In the genomic region with DNA sequence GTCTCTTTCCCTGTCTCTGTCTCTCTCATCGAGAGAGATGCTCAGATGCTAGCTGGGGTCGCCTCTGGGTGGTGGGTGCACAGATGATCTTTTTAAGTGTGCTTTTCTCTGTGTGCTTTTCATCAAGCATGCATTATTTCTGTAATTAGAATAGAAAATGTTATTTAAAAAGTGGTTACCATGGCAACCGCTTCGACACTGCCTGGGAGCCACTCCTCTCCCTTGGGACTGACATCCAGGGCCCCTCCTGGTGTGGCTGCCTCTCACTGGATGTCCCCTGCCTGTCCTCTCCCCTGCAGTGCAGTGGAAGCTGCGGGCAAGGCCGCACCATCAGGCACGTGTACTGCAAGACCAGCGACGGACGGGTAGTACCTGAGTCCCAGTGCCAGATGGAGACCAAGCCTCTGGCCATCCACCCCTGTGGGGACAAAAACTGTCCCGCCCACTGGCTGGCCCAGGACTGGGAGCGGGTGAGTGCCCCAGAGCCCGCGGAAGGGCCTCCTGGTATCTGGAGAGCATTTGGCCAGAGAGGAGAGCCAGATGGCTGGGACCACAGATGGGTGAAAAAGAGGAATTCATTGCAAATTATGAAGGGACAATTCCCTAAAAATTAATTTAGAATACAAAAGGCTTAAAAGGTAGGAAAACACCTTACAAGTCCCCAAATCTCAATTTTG, we compare ENCODE assay signal across 27 cellular contexts. TPM values are rescaled to one million over a fixed set of nuclear protein-coding genes. Genes with fewer than 3 reads are reported as not detected.
"Had no signal": no experiment of that assay in that cellular context is flagged by ENCODE, and none has a peak within 500 bp of the region (broad histone marks: within the 10 kb centered on the region; RNA-seq: fewer than 3 reads in every experiment).

No MANE protein-coding gene starts in this region.

- H3K9me3 ChIP-seq: adrenal gland, ascending aorta, colonic mucosa, left lung, neutrophil, right lobe of liver, tibial artery had no signal

- H3K4me3 ChIP-seq: adrenal gland, ascending aorta, colonic mucosa, dorsolateral prefrontal cortex, left lung, lung, right lobe of liver, skin epidermis, tibial artery had no signal

- H3K4me1 ChIP-seq: adrenal gland, colonic mucosa, parathyroid adenoma, right lobe of liver had no signal

- ATAC-seq: activated T-helper 17 cell treated with anti-CD3 and anti-CD28 coated beads, Interleukin-2, amount 50 U/mL, for 72 hours; effector memory CD8-positive, alpha-beta T cell; esophagus mucosa; naive thymus-derived CD8-positive, alpha-beta T cell; right lobe of liver had no signal

- H3K36me3 ChIP-seq: adrenal gland, ascending aorta, colonic mucosa, left lung, neutrophil, right lobe of liver, tibial artery had no signal

- H3K9ac ChIP-seq: parathyroid adenoma had no signal

- H3K27ac ChIP-seq: adrenal gland, ascending aorta, colonic mucosa, left lung, neutrophil, parathyroid adenoma, right lobe of liver, skin epidermis, tibial artery, VCaP had no signal

- DNase-seq: activated CD4-positive, alpha-beta T cell treated with anti-CD3 and anti-CD28 coated beads, Interleukin-2, amount 50 U/mL, for 1 hour; activated CD4-positive, CD25-positive, alpha-beta regulatory T cell treated with anti-CD3 and anti-CD28 coated beads, Interleukin-2, amount 50 U/mL, for 72 hours; activated naive CD4-positive, alpha-beta T cell; activated T-cell treated with anti-CD3 and anti-CD28 coated beads, Interleukin-2, amount 50 U/mL, for 24 hours; adrenal gland; central memory CD4-positive, alpha-beta T cell; colonic mucosa; effector memory CD8-positive, alpha-beta T cell; foreskin melanocyte; hippocampal formation; kidney glomerular epithelial cell; left lung; naive thymus-derived CD8-positive, alpha-beta T cell; right lobe of liver; stimulated activated CD4-positive, alpha-beta T cell treated with anti-CD3 and anti-CD28 coated beads, Interleukin-1b, Interleukin-23, amount 100 ng/mL, for 48 hours; tibial artery had no signal

- H2AFZ ChIP-seq: parathyroid adenoma had no signal

- H3K79me2 ChIP-seq: parathyroid adenoma had no signal

- H3K27me3 ChIP-seq: adrenal gland, ascending aorta, colonic mucosa, dorsolateral prefrontal cortex, left lung, right lobe of liver had no signal

RNA-seq across cellular contexts. Expression of gene ADAMTSL2, which starts 34.7 kb away (rescaled TPM):
- total RNA-seq: activated T-helper 17 cell treated with anti-CD3 and anti-CD28 coated beads, Interleukin-2, amount 50 U/mL, for 72 hours; endothelial cell of umbilical vein had no signal
- polyA plus RNA-seq: endothelial cell of umbilical vein had no signal

RNA-seq across cellular contexts. Expression of gene FAM163B, which starts 39.9 kb away (rescaled TPM):
- total RNA-seq: activated T-helper 17 cell treated with anti-CD3 and anti-CD28 coated beads, Interleukin-2, amount 50 U/mL, for 72 hours; ascending aorta; endothelial cell of umbilical vein; esophagus mucosa; naive thymus-derived CD8-positive, alpha-beta T cell; ureter had no signal
- polyA plus RNA-seq: endothelial cell of umbilical vein; naive thymus-derived CD8-positive, alpha-beta T cell had no signal

RNA-seq across cellular contexts. Expression of gene MYMK, which starts 44.5 kb away (rescaled TPM):
- total RNA-seq: activated T-helper 17 cell treated with anti-CD3 and anti-CD28 coated beads, Interleukin-2, amount 50 U/mL, for 72 hours; adrenal gland; ascending aorta; colonic mucosa; endothelial cell of umbilical vein; esophagus mucosa; left lung; lung; naive thymus-derived CD8-positive, alpha-beta T cell; right lobe of liver; ureter had no signal
- polyA plus RNA-seq: adrenal gland; endothelial cell of umbilical vein; lung; naive thymus-derived CD8-positive, alpha-beta T cell had no signal
